Comparison of ENCODE assay signal across 19 cellular contexts in genomic region chr18:12552884-12553242, GRCh38.
DNase-seq lines count a peak whose midpoint lies in the region; ATAC-seq and TF ChIP-seq lines count a peak whose summit lies in the region.
"Had no signal": no experiment of that assay in that cellular context is flagged by ENCODE, and none has a peak within 500 bp of the region (broad histone marks: within the 10 kb centered on the region; RNA-seq: fewer than 3 reads in every experiment).

No MANE protein-coding gene starts in this region.

- H3K9me3 ChIP-seq in mammary epithelial cell (replicated peaks; ENCODE audit: insufficient read depth, low read length) (peaks cover 4% of the 10 kb centered on the region), upper lobe of left lung (peaks cover 0 to 8% (median 0%) of the 10 kb centered on the region in 4 donors)

- peaks cover 37% of the 10 kb centered on the region for H3K79me2 ChIP-seq in mammary epithelial cell (ENCODE audit: insufficient read depth, low read length)

- no peak overlapping the region for H3K27ac Mint-ChIP-seq in activated CD4-positive, alpha-beta memory T cell treated with anti-CD3 and anti-CD28 coated beads, Interleukin-2, amount 10 ng/mL, durations not matched to agents 7 days and 5 days
- H3K27ac Mint-ChIP-seq: CD4-positive, CD25-positive, alpha-beta regulatory T cell had no signal

- H3K4me3 ChIP-seq in mammary epithelial cell (replicated peaks in 1 of 3; ENCODE audit: insufficient read depth in 1 of 3, low read depth in 2 of 3, low read length in 3 of 3), result no peak overlapping the region
- no peak overlapping the region for H3K4me3 ChIP-seq in upper lobe of left lung
- H3K4me3 ChIP-seq: GM12878, GM23248 had no signal

- H3K27me3 ChIP-seq in mammary epithelial cell (ENCODE audit: insufficient read depth, low read length) (no peaks in the 10 kb centered on the region), upper lobe of left lung (no peaks in the 10 kb centered on the region)

- peaks cover 11% of the 10 kb centered on the region for H3K27me3 Mint-ChIP-seq in activated CD4-positive, alpha-beta memory T cell treated with anti-CD3 and anti-CD28 coated beads, Interleukin-2, amount 10 ng/mL, durations not matched to agents 7 days and 5 days

- dilution Hi-C loops in mammary epithelial cell (cut with HindIII; ENCODE audit: low sequenced_read_pairs), result no loop called here

- POLR2A ChIA-PET in activated CD4-positive, alpha-beta memory T cell treated with anti-CD3 and anti-CD28 coated beads, Interleukin-2, amount 10 ng/mL, durations not matched to agents 7 days and 5 days (lab: Charles Lee), result no interaction called here

- TF ChIP-seq POLR2A in upper lobe of left lung (IDR thresholded peaks at IDR 0.05), result no peak

- intact Hi-C loops in mammary epithelial cell (cut with micrococcal nuclease), result loop anchor here (10.0 kb wide), 1 partner anchor 148 kb away; the partner anchor contains the start of gene PRELID3A

- no peaks in the 10 kb centered on the region for H3K36me3 ChIP-seq in mammary epithelial cell (ENCODE audit: insufficient read depth, low read length)
- H3K36me3 ChIP-seq in upper lobe of left lung, result no peaks in the 10 kb centered on the region

- no peak overlapping the region for H3K4me3 Mint-ChIP-seq in activated CD4-positive, alpha-beta memory T cell treated with anti-CD3 and anti-CD28 coated beads, Interleukin-2, amount 10 ng/mL, durations not matched to agents 7 days and 5 days
- H3K4me3 Mint-ChIP-seq: B cell; CD4-positive, CD25-positive, alpha-beta regulatory T cell had no signal

- H3K9me3 Mint-ChIP-seq in activated CD4-positive, alpha-beta memory T cell treated with anti-CD3 and anti-CD28 coated beads, Interleukin-2, amount 10 ng/mL, durations not matched to agents 7 days and 5 days, result peaks cover 15% of the 10 kb centered on the region

- H2AFZ ChIP-seq in mammary epithelial cell (ENCODE audit: low read depth, low read length), result no peak overlapping the region
- H2AFZ ChIP-seq: GM23248 had no signal

- in situ Hi-C loops in mammary epithelial cell (cut with MboI; ENCODE audit: low sequenced_read_pairs in 2 of 2), result no loop called here

- peaks cover 2% of the 10 kb centered on the region for H3K4me1 Mint-ChIP-seq in activated CD4-positive, alpha-beta memory T cell treated with anti-CD3 and anti-CD28 coated beads, Interleukin-2, amount 10 ng/mL, durations not matched to agents 7 days and 5 days

- TF ChIP-seq CTCF in mammary epithelial cell (conservative IDR thresholded peaks at IDR 0.05 in 1 of 2, IDR thresholded peaks at IDR 0.05 in 1 of 2; ENCODE audit: extremely low read depth in 1 of 2, insufficient read depth in 1 of 2, low read depth in 1 of 2, low read length in 2 of 2) (no peak), upper lobe of left lung (IDR thresholded peaks at IDR 0.05) (no peak)

- whole genome bisulfite sequencing in mammary epithelial cell (ENCODE audit: low coverage, missing lambda C conversion rate), result 66% methylated on average over 4 of the region's 4 CpGs
- 86 to 94% methylated on average over 3 to 4 of the region's 4 CpGs for WGBS in upper lobe of left lung, 2 donors

- H4K20me1 ChIP-seq in mammary epithelial cell (ENCODE audit: insufficient read depth, low read length), result no peaks in the 10 kb centered on the region

- CTCF ChIA-PET in mammary epithelial cell (lab: Charles Lee; ENCODE audit: low non-redundant PET), result no interaction called here
- CTCF ChIA-PET in activated CD4-positive, alpha-beta memory T cell treated with anti-CD3 and anti-CD28 coated beads, Interleukin-2, amount 10 ng/mL, durations not matched to agents 7 days and 5 days (lab: Charles Lee), result no interaction called here

- BruUV-seq in mammary epithelial cell (replicated peaks; lab: Mats Ljungman, UMichigan), result no TSS peak

- DNase-seq in DMS79 treated with DMSO at 0.1 percent for 48 hours (lab: John Stamatoyannopoulos, UW) (peak; percentile 38), DMS79 (lab: John Stamatoyannopoulos, UW) (no peak), mammary epithelial cell (peak; percentile 62), kidney tubule cell (ENCODE audit: low spot score) (peak; percentile 38), upper lobe of left lung (no peak)
- no peak for DNase-seq in activated CD4-positive, alpha-beta memory T cell treated with anti-CD3 and anti-CD28 coated beads, Interleukin-2, amount 10 ng/mL, durations not matched to agents 7 days and 5 days
- DNase-seq: CD4-positive, CD25-positive, alpha-beta regulatory T cell; GDM1; GM23248; KBM-7; NCI-H1417 treated with DMSO at 0.1 percent for 48 hours; NCI-H1930; NCI-H2171 treated with DMSO at 0.1 percent for 48 hours; NCI-H446 treated with DMSO at 0.1 percent for 48 hours had no signal

- ATAC-seq in upper lobe of left lung (ENCODE audit: low FRiP score in 2 of 2), result no peak
- no peak for ATAC-seq in GM21390 (IDR thresholded peaks at IDR 0.05; ENCODE audit: unreplicated experiment)
- ATAC-seq in HG03039 (IDR thresholded peaks at IDR 0.05; ENCODE audit: unreplicated experiment), result no peak
- ATAC-seq: GM12878, HCT116 had no signal

- no peak for TF ChIP-seq EP300 in upper lobe of left lung (IDR thresholded peaks at IDR 0.05)

- H3K27ac ChIP-seq in mammary epithelial cell (ENCODE audit: insufficient read depth, low read depth, low read length), result no peak overlapping the region
- H3K27ac ChIP-seq in upper lobe of left lung, result peak overlapping the region in 3 of 4 donors; percentile 18 to 72 (median 49)
- H3K27ac ChIP-seq: GM23248 had no signal

- peaks cover 10% of the 10 kb centered on the region for H3K36me3 Mint-ChIP-seq in activated CD4-positive, alpha-beta memory T cell treated with anti-CD3 and anti-CD28 coated beads, Interleukin-2, amount 10 ng/mL, durations not matched to agents 7 days and 5 days (ENCODE audit: low read depth)

- H3K4me1 ChIP-seq in mammary epithelial cell (ENCODE audit: insufficient read depth, low read length) (peaks cover 19% of the 10 kb centered on the region), upper lobe of left lung (peaks cover 0 to 22% (median 3%) of the 10 kb centered on the region in 4 donors)

- H3K9ac ChIP-seq in mammary epithelial cell (ENCODE audit: insufficient read depth, low read length), result no peak overlapping the region
- H3K9ac ChIP-seq: GM23248 had no signal

- H3K4me2 ChIP-seq in mammary epithelial cell (ENCODE audit: insufficient read depth, low read depth, low read length), result no peak overlapping the region

Comparison
In these comparisons a context has a peak if more than half of its experiments do, and no peak if none do; other contexts are left out.
1. DNase-seq: peak in DMS79 treated with DMSO at 0.1 percent for 48 hours (single experiment), mammary epithelial cell (single experiment) and kidney tubule cell (single experiment); none in DMS79 (single experiment), upper lobe of left lung (0 of 2) and activated CD4-positive, alpha-beta memory T cell treated with anti-CD3 and anti-CD28 coated beads, Interleukin-2, amount 10 ng/mL, durations not matched to agents 7 days and 5 days (single experiment).